ENCODE assay signal across 15 cellular contexts in the genomic region with DNA sequence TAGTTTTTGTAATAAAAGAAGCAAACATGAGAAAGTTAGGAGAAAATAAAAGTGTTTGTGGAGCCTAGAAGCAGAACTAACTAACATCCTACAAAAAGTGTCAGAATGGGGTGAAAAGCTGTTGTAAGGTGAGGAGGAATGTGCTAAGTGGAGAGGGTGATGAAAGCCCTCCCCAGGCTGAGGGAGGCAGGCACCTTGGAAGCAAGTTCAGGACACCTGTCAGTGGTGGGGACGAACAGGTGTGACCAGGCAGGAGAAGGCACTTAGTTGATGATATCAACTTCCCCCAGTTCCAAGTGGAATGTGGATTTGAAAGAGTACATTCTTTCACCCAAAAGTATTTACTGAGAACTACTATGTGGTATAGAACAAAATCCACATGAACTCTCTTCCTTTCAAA. TPM values are rescaled to one million over a fixed set of nuclear protein-coding genes. Genes with fewer than 3 reads are reported as not detected.
DNase-seq lines count a peak whose midpoint lies in the region; ATAC-seq and TF ChIP-seq lines count a peak whose summit lies in the region.
"Had no signal": no experiment of that assay in that cellular context is flagged by ENCODE, and none has a peak within 500 bp of the region (broad histone marks: within the 10 kb centered on the region; RNA-seq: fewer than 3 reads in every experiment).

No MANE protein-coding gene starts in this region.

- POLR2A ChIA-PET in MCF 10A (lab: Yijun Ruan, JAX), result interaction anchor here (0.7 to 10.9 kb wide), 6 partner anchors 13 to 1039 kb away, joined by 3 to 204 read pairs (median 75); no protein-coding TSS in a partner anchor
- POLR2A ChIA-PET in RWPE1 (lab: Yijun Ruan, JAX; ENCODE audit: low non-redundant PET), result no interaction called here

- 0% methylated on average over 1 of the region's 1 CpG for WGBS in hepatocyte (ENCODE audit: low lambda C conversion rate, missing lambda C conversion rate)

- no peaks in the 10 kb centered on the region for H3K9me2 ChIP-seq in hepatocyte (replicated peaks; ENCODE audit: insufficient read depth)

- intact Hi-C loops in MCF 10A (cut with micrococcal nuclease), result loop anchor here (10.0 kb wide), 1 partner anchor 206 kb away; a partner anchor contains a TSS
- intact Hi-C loops in breast epithelium (cut with DNase I; ENCODE audit: low total_unique reads), result no loop called here
- intact Hi-C loops in cardiac septum (cut with DNase I), result no loop called here
- intact Hi-C loops in activated naive CD4-positive, alpha-beta T cell treated with anti-CD3 and anti-CD28 coated beads for 36 hours (cut with micrococcal nuclease), result no loop called here

- no peak overlapping the region for H2AFZ ChIP-seq in hepatocyte
- H2AFZ ChIP-seq: GM23248 had no signal

- no peaks in the 10 kb centered on the region for H3K36me3 Mint-ChIP-seq in MCF 10A (ENCODE audit: insufficient read depth, unreplicated experiment)
- no peaks in the 10 kb centered on the region for H3K36me3 Mint-ChIP-seq in activated naive CD4-positive, alpha-beta T cell treated with anti-CD3 and anti-CD28 coated beads for 36 hours (ENCODE audit: low read depth)

- peak overlapping the region; percentile 62 for H3K4me3 Mint-ChIP-seq in MCF 10A (ENCODE audit: unreplicated experiment)
- no peak overlapping the region for H3K4me3 Mint-ChIP-seq in activated naive CD4-positive, alpha-beta T cell treated with anti-CD3 and anti-CD28 coated beads for 36 hours

- H3K4me1 ChIP-seq in breast epithelium (peaks cover 13 to 26% of the 10 kb centered on the region in 2 donors), hepatocyte (ENCODE audit: insufficient read depth) (peaks cover 7% of the 10 kb centered on the region)

- no peaks in the 10 kb centered on the region for H3K9me3 ChIP-seq in breast epithelium
- H3K9me3 ChIP-seq in hepatocyte (ENCODE audit: low read depth), result no peaks in the 10 kb centered on the region
- H3K9me3 ChIP-seq: SJSA1 had no signal

- ATAC-seq in HG02571 (IDR thresholded peaks at IDR 0.05; ENCODE audit: unreplicated experiment), result no peak

- no peak overlapping the region for H3K4me3 ChIP-seq in breast epithelium
- no peak overlapping the region for H3K4me3 ChIP-seq in hepatocyte
- H3K4me3 ChIP-seq: GM23248, SJSA1 had no signal

- BruUV-seq in MCF 10A (replicated peaks; lab: Mats Ljungman, UMichigan), result no TSS peak

- H3K27me3 Mint-ChIP-seq in MCF 10A (ENCODE audit: insufficient read depth, unreplicated experiment), result no peaks in the 10 kb centered on the region
- H3K27me3 Mint-ChIP-seq in activated naive CD4-positive, alpha-beta T cell treated with anti-CD3 and anti-CD28 coated beads for 36 hours (ENCODE audit: low read depth), result no peaks in the 10 kb centered on the region

- H3K27ac ChIP-seq in breast epithelium (no peak overlapping the region), RWPE1 (peak overlapping the region; percentile 59), hepatocyte (no peak overlapping the region)
- H3K27ac ChIP-seq: C4-2B, GM23248, SJSA1 had no signal

- no peak for TF ChIP-seq POLR2A in breast epithelium (IDR thresholded peaks at IDR 0.05)

- H3K4me2 ChIP-seq in hepatocyte, result peak overlapping the region; percentile 39

- no peaks in the 10 kb centered on the region for H4K20me1 ChIP-seq in hepatocyte (ENCODE audit: insufficient read depth, poor library complexity, severe bottlenecking)

- H3K79me2 ChIP-seq in hepatocyte, result no peaks in the 10 kb centered on the region

- DNase-seq in MCF 10A (ENCODE audit: unreplicated experiment), result no peak
- DNase-seq in breast epithelium (ENCODE audit: low spot score in 2 of 2), result no peak
- DNase-seq in RWPE1 (ENCODE audit: low spot score), result no peak
- DNase-seq in hepatocyte (ENCODE audit: low spot score), result no peak
- no peak for DNase-seq in kidney glomerular epithelial cell (lab: John Stamatoyannopoulos, UW)
- DNase-seq in cardiac septum (ENCODE audit: low spot score), result no peak
- DNase-seq in activated naive CD4-positive, alpha-beta T cell treated with anti-CD3 and anti-CD28 coated beads for 36 hours, result no peak
- DNase-seq: DMS53, GM23248, NCI-H1436, NCI-H2029 treated with DMSO at 0.1 percent for 48 hours had no signal

- H3K27me3 ChIP-seq in breast epithelium (no peaks in the 10 kb centered on the region), hepatocyte (peaks cover under 1% of the 10 kb centered on the region)
- H3K27me3 ChIP-seq: SJSA1 had no signal

- H3K4me1 Mint-ChIP-seq in MCF 10A (ENCODE audit: insufficient read depth, unreplicated experiment), result peaks cover 54% of the 10 kb centered on the region
- H3K4me1 Mint-ChIP-seq in activated naive CD4-positive, alpha-beta T cell treated with anti-CD3 and anti-CD28 coated beads for 36 hours (ENCODE audit: low read depth), result peaks cover 17% of the 10 kb centered on the region

- TF ChIP-seq CTCF in MCF 10A (IDR thresholded peaks at IDR 0.05; ENCODE audit: unreplicated experiment) (no peak), breast epithelium (IDR thresholded peaks at IDR 0.05) (no peak), RWPE1 (conservative IDR thresholded peaks at IDR 0.05; ENCODE audit: low read depth) (no peak), hepatocyte (IDR thresholded peaks at IDR 0.05; ENCODE audit: poor library complexity) (no peak)

- CTCF ChIA-PET in MCF 10A (lab: Yijun Ruan, JAX) (interaction anchor here (0.5 to 16.8 kb wide), 7 partner anchors 9 to 1070 kb away, joined by 3 to 242 read pairs (median 3); no protein-coding TSS in a partner anchor), RWPE1 (lab: Yijun Ruan, JAX) (no interaction called here)
- CTCF ChIA-PET in activated naive CD4-positive, alpha-beta T cell treated with anti-CD3 and anti-CD28 coated beads for 36 hours (lab: Charles Lee), result no interaction called here

- H3K9me3 Mint-ChIP-seq in MCF 10A (ENCODE audit: unreplicated experiment), result no peaks in the 10 kb centered on the region
- no peaks in the 10 kb centered on the region for H3K9me3 Mint-ChIP-seq in activated naive CD4-positive, alpha-beta T cell treated with anti-CD3 and anti-CD28 coated beads for 36 hours

- H3K36me3 ChIP-seq in breast epithelium (no peaks in the 10 kb centered on the region), hepatocyte (replicated peaks; ENCODE audit: insufficient read depth, low read depth) (no peaks in the 10 kb centered on the region)
- H3K36me3 ChIP-seq: SJSA1 had no signal

- peak overlapping the region; percentile 99 for H3K27ac Mint-ChIP-seq in MCF 10A (ENCODE audit: low read depth, unreplicated experiment)
- H3K27ac Mint-ChIP-seq in activated naive CD4-positive, alpha-beta T cell treated with anti-CD3 and anti-CD28 coated beads for 36 hours, result no peak overlapping the region

RNA-seq across cellular contexts. Expression of a gene that starts 18.7 kb away (rescaled TPM):
- total RNA-seq in MCF 10A (2022) (71.6 and 88.4 TPM in 2 replicates), breast epithelium (10 to 100 TPM; 42.0 to 57.5 (median 48.8) TPM), hepatocyte (8.7 and 19.3 TPM in 2 replicates), cardiac septum (11.6 TPM)
- 6.1 and 12.7 TPM in 2 replicates for polyA plus RNA-seq in hepatocyte
- total RNA-seq in activated naive CD4-positive, alpha-beta T cell treated with anti-CD3 and anti-CD28 coated beads for 36 hours, result 10 to 100 TPM; 28.2 to 29.0 TPM
- total RNA-seq: OCI-LY7 had no signal
